In the genomic region with DNA sequence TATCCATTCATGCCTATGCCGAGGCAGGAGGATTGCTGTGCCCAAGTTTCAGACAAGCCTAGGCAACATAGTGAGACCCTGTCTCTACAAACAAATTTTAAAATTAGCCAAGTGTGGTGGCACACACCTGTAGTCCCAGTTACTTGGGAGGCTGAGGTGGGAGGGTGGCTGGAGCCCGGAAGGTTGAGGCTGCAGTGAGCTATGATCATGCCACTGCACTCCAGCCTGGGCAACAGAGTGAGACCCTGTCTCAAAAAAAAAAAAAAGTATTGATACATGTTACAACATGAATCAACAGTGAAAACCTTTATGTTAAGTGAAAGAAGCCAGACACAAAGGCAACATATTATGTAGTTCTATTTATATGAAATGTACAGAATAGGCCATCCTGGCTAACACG, we compare ENCODE assay signal across 1 cellular context.
TF ChIP-seq lines count a peak whose summit lies in the region.

No MANE protein-coding gene starts in this region.

TF ChIP-seq in K562, 482 proteins besides CTCF, POLR2A, EP300 and RAD21:
- peak; percentile 46; the same call in 1 of the 2 replicates for TF ChIP-seq TRIM28 (IDR thresholded peaks at IDR 0.05)
- peak; percentile 57; the same call in 1 of the 2 replicates for TF ChIP-seq ZNF121 (CRISPR knock-in tag; conservative IDR thresholded peaks at IDR 0.05)
- TF ChIP-seq BCOR (IDR thresholded peaks at IDR 0.05): peak; percentile 42; the same call in 1 of the 2 replicates
- peak in 1 of 2 experiments; percentile 44; a peak in 1 of 4 replicates for TF ChIP-seq KDM1A (IDR thresholded peaks at IDR 0.05)
